In the genomic region with DNA sequence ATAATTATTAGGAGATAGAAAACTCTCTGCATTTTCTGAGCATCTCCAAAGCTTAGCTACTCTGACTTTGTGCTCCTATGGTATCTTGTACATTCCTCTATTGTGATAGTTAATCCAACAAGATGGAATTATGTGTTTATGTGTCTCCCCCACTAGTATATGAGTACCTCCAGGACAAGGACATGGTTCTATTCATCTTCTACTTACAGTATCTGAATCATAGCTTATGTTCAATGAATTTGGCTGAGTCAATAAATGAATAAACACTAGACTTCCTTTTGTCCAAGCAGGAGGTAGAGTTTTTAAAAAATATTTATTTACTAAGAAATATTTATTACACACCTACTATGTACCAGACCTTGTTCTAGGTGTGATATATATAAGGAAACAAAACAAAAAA, we compare ENCODE assay signal across 9 cellular contexts.
"Had no signal": no experiment of that assay in that cellular context is flagged by ENCODE, and none has a peak within 500 bp of the region (broad histone marks: within the 10 kb centered on the region; RNA-seq: fewer than 3 reads in every experiment).

No MANE protein-coding gene starts in this region.

- H3K4me2 ChIP-seq: GM23338, KMS-11 had no signal

- H3K27ac ChIP-seq: HL-60, KMS-11 had no signal

- ATAC-seq: GM23338, HCT116, HepG2 had no signal

- H2AFZ ChIP-seq: GM23338 had no signal

- H3K4me3 ChIP-seq: GM23338 had no signal

- H3K9ac ChIP-seq: KMS-11 had no signal

- DNase-seq: H9, HFFc6, Karpas-422, KBM-7 had no signal
